In the genomic region with DNA sequence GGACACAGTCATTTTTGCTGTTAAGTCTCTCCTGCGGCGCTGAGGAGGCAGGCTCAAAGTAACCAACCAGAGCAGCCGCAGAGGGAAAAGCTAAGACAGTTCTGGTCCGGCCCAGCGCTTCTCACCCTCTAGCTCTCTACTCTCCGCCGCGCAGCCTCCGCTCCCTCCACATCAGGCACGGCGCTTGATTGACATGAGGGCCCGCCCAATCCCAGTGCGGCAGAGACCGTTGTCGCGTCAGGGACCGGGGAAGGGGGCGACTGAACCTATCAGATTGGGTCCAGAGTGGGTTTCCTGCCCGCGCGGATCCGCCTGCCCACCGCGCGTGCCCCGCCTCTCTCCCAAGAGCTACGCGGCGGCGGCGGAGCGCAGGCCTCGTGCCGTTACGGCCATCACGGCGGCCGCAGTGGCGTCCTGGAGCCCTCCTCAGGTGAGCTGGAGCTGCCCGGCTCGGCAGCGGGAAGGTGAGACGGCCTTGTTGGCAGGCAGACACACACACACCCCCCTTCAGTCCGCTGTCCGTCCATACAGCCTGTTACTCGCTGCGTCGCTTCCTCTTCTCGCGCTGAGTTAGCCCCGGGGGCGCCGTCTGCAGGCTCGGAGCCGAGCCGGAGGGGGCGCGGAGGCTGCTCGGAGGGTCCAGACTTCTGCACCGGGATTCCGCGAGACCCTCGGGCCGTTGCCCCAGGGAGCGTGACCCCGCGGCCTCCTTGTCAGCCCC, we compare ENCODE assay signal across 8 cellular contexts. TPM values are rescaled to one million over a fixed set of nuclear protein-coding genes. Genes with fewer than 3 reads are reported as not detected.
DNase-seq lines count a peak whose midpoint lies in the region; ATAC-seq, FAIRE-seq and TF ChIP-seq lines count a peak whose summit lies in the region.

NCK1 (plus strand) TSS at position 319 of the 721 bp plus-strand sequence. CDS start 65,794 bp downstream, outside the sequence.

- FAIRE-seq in endometrium (lab: Jason Lieb, UNC), result peak; percentile 88

- no peaks in the 10 kb centered on the region for H3K27me3 ChIP-seq in HUES64 (ENCODE audit: insufficient read depth, low read length)
- H3K27me3 ChIP-seq in OCI-LY1 (ENCODE audit: insufficient read depth, low read length), result no peaks in the 10 kb centered on the region

- peaks cover 3% of the 10 kb centered on the region for H3K9me3 Mint-ChIP-seq in mesothelial cell of epicardium

- H3K9me3 ChIP-seq in HUES64 (ENCODE audit: insufficient read depth, low read depth, low read length) (no peaks in the 10 kb centered on the region), OCI-LY1 (ENCODE audit: low read length) (peaks cover 2% of the 10 kb centered on the region)

- H3K27me3 Mint-ChIP-seq in mesothelial cell of epicardium (ENCODE audit: low read depth), result no peaks in the 10 kb centered on the region

- H3K9me2 ChIP-seq in OCI-LY1 (ENCODE audit: low read depth, low read length), result no peaks in the 10 kb centered on the region

- ATAC-seq in GM21447 (IDR thresholded peaks at IDR 0.05; ENCODE audit: unreplicated experiment), result peak; percentile 96

- H4K20me1 ChIP-seq in OCI-LY1 (ENCODE audit: insufficient read depth, low read length), result no peaks in the 10 kb centered on the region

- H3K27ac ChIP-seq in HUES64 (ENCODE audit: low read depth, low read length) (peak within 1 kb of the TSS; percentile 90), OCI-LY1 (ENCODE audit: low read depth, low read length, poor library complexity, severe bottlenecking) (peak within 1 kb of the TSS; percentile 91)

- H3F3A ChIP-seq in OCI-LY1 (ENCODE audit: insufficient read depth, low read length), result no peaks in the 10 kb centered on the region

- H3K36me3 Mint-ChIP-seq in mesothelial cell of epicardium, result peaks cover 10% of the 10 kb centered on the region

- H3K4me2 ChIP-seq in OCI-LY1 (ENCODE audit: low read length), result peak within 1 kb of the TSS; percentile 94

- H3K9ac ChIP-seq in HUES64 (ENCODE audit: low read depth, low read length) (peak within 1 kb of the TSS; percentile 84), OCI-LY1 (ENCODE audit: low read length) (peak within 1 kb of the TSS; percentile 93)

- peaks cover 47% of the 10 kb centered on the region for H3K79me2 ChIP-seq in OCI-LY1 (ENCODE audit: insufficient read depth, low read length)

- H3K4me3 ChIP-seq in HUES64 (ENCODE audit: low read length) (peak within 1 kb of the TSS; percentile 93), OCI-LY1 (ENCODE audit: low read depth, low read length, poor library complexity, severe bottlenecking) (peak within 1 kb of the TSS; percentile 84)

- H3K4me1 ChIP-seq in HUES64 (ENCODE audit: insufficient read depth, low read length) (peaks cover 23% of the 10 kb centered on the region), OCI-LY1 (ENCODE audit: insufficient read depth, low read length, severe bottlenecking) (peaks cover 46% of the 10 kb centered on the region)

- no peaks in the 10 kb centered on the region for H3K36me3 ChIP-seq in HUES64 (ENCODE audit: insufficient read depth, low read length)
- H3K36me3 ChIP-seq in OCI-LY1 (ENCODE audit: insufficient read depth, low read length), result peaks cover 26% of the 10 kb centered on the region

- peak within 1 kb of the TSS; percentile 89 for H3K4me3 Mint-ChIP-seq in mesothelial cell of epicardium

- DNase-seq in DMS 273 (lab: John Stamatoyannopoulos, UW; ENCODE audit: unreplicated experiment) (peak; percentile 100), mesothelial cell of epicardium (ENCODE audit: low spot score in 2 of 2, unreplicated experiment in 2 of 2) (peak; percentile 95 to 98)
- peak; percentile 98 for DNase-seq in activated CD8-positive, alpha-beta memory T cell treated with anti-CD3 and anti-CD28 coated beads, Interleukin-2, amount 50 U/mL, for 4 hours
- peak; percentile 98 for DNase-seq in stimulated activated CD8-positive, alpha-beta memory T cell treated with anti-CD3 and anti-CD28 coated beads, Interleukin-15, amount 100 ng/mL, for 48 hours (ENCODE audit: low read depth in 2 of 2)

- peak within 1 kb of the TSS; percentile 45 for H2AFZ ChIP-seq in OCI-LY1 (ENCODE audit: low read length)

- H3K4me1 Mint-ChIP-seq in mesothelial cell of epicardium, result peaks cover 38% of the 10 kb centered on the region

- H3K27ac Mint-ChIP-seq in mesothelial cell of epicardium, result peak within 1 kb of the TSS; percentile 96

- peak; percentile 53 for TF ChIP-seq CTCF in OCI-LY1 (IDR thresholded peaks at IDR 0.05; ENCODE audit: low read length)
- no peak for TF ChIP-seq CTCF in mesothelial cell of epicardium (IDR thresholded peaks at IDR 0.05; ENCODE audit: unreplicated experiment)

- under 1% methylated on average over 67 of the region's 67 CpGs for WGBS in HUES64

RNA-seq across cellular contexts. Expression of gene NCK1, which starts in this region (rescaled TPM):
- 21.6 TPM for polyA plus RNA-seq in HUES64 (2013, experiment 1 of 2)
- polyA plus RNA-seq in HUES64 (2013, experiment 2 of 2), result 24.0 TPM
- 27.9 to 33.4 TPM (median 31.0 TPM) in 3 replicates for total RNA-seq in mesothelial cell of epicardium

Comparison
In these comparisons a context has a peak if more than half of its experiments do, and no peak if none do; other contexts are left out.
1. Peak in every context shown above with its lines: DNase-seq, ATAC-seq, H3K4me3 ChIP-seq and H3K27ac ChIP-seq.